Comparison of ENCODE assay signal across 1 cellular context in the genomic region with DNA sequence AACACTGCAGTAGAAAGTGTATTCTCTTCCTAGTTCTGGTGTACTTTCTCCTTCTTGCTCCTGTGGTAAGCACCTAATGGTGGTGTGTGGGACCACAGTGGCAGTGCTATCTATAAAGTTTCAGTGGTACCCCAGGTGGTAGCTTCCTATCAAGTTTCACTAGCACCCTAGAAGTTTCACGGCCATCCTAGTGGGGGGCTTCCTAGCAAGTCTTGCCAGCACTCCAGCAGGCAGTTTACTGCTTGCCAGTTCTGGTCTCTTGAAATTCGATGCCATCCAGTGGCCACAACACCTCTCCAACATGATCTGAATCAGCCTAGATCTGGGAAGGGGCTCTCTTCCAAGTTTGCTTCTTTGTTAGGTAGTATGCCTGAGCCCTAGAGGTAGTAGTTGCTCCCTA.
TF ChIP-seq lines count a peak whose summit lies in the region.

No MANE protein-coding gene starts in this region.

TF ChIP-seq in GM23338, 12 proteins besides CTCF, POLR2A, EP300 and RAD21 (continued from another document):
- TF ChIP-seq, protein P1, sequence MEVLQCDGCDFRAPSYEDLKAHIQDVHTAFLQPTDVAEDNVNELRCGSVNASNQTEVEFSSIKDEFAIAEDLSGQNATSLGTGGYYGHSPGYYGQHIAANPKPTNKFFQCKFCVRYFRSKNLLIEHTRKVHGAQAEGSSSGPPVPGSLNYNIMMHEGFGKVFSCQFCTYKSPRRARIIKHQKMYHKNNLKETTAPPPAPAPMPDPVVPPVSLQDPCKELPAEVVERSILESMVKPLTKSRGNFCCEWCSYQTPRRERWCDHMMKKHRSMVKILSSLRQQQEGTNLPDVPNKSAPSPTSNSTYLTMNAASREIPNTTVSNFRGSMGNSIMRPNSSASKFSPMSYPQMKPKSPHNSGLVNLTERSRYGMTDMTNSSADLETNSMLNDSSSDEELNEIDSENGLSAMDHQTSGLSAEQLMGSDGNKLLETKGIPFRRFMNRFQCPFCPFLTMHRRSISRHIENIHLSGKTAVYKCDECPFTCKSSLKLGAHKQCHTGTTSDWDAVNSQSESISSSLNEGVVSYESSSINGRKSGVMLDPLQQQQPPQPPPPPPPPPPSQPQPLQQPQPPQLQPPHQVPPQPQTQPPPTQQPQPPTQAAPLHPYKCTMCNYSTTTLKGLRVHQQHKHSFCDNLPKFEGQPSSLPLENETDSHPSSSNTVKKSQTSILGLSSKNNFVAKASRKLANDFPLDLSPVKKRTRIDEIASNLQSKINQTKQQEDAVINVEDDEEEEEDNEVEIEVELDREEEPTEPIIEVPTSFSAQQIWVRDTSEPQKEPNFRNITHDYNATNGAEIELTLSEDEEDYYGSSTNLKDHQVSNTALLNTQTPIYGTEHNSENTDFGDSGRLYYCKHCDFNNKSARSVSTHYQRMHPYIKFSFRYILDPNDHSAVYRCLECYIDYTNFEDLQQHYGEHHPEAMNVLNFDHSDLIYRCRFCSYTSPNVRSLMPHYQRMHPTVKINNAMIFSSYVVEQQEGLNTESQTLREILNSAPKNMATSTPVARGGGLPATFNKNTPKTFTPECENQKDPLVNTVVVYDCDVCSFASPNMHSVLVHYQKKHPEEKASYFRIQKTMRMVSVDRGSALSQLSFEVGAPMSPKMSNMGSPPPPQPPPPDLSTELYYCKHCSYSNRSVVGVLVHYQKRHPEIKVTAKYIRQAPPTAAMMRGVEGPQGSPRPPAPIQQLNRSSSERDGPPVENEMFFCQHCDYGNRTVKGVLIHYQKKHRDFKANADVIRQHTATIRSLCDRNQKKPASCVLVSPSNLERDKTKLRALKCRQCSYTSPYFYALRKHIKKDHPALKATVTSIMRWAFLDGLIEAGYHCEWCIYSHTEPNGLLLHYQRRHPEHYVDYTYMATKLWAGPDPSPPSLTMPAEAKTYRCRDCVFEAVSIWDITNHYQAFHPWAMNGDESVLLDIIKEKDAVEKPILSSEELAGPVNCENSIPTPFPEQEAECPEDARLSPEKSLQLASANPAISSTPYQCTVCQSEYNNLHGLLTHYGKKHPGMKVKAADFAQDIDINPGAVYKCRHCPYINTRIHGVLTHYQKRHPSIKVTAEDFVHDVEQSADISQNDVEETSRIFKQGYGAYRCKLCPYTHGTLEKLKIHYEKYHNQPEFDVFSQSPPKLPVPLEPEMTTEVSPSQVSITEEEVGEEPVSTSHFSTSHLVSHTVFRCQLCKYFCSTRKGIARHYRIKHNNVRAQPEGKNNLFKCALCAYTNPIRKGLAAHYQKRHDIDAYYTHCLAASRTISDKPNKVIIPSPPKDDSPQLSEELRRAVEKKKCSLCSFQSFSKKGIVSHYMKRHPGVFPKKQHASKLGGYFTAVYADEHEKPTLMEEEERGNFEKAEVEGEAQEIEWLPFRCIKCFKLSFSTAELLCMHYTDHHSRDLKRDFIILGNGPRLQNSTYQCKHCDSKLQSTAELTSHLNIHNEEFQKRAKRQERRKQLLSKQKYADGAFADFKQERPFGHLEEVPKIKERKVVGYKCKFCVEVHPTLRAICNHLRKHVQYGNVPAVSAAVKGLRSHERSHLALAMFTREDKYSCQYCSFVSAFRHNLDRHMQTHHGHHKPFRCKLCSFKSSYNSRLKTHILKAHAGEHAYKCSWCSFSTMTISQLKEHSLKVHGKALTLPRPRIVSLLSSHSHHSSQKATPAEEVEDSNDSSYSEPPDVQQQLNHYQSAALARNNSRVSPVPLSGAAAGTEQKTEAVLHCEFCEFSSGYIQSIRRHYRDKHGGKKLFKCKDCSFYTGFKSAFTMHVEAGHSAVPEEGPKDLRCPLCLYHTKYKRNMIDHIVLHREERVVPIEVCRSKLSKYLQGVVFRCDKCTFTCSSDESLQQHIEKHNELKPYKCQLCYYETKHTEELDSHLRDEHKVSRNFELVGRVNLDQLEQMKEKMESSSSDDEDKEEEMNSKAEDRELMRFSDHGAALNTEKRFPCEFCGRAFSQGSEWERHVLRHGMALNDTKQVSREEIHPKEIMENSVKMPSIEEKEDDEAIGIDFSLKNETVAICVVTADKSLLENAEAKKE (CRISPR knock-in tag; IDR thresholded peaks at IDR 0.05), result no peak
- no peak for TF ChIP-seq EZH2 (IDR thresholded peaks at IDR 0.05; ENCODE audit: low read depth, unreplicated experiment)
